In the genomic region with DNA sequence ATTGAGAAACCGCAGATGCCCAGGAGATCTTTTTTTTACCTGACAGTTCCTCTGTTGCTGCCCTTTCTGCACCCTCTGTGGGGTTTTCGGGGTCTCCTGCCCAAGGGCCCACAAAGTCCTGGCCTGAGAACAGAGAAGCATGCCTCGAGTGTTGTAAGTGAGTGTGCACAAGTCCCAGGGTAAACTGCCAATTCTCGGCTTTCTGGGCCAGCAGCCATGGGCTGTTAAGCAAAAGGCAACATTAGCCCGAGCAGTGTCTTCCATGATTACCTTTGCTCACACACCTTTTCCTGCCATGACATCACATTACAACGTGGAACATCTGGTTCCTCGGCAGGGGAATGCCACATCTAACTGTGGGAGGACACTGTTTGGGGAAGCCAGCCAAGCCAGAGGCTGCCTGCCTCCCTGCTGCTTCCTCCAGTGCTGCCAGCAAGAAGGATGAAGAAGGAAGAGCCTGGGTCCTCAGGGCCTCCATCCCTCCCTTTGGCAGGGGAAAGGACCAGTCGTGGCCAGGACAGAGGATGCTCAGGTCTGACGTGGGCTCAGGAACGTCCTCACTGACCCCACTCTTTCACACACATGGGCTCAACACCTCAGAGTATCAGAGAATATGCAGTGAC, we compare ENCODE assay signal across 1 cellular context.
TF ChIP-seq lines count a peak whose summit lies in the region.

No MANE protein-coding gene starts in this region.

TF ChIP-seq in H1, 55 proteins besides CTCF, POLR2A, EP300 and RAD21:
- TF ChIP-seq, protein P1, sequence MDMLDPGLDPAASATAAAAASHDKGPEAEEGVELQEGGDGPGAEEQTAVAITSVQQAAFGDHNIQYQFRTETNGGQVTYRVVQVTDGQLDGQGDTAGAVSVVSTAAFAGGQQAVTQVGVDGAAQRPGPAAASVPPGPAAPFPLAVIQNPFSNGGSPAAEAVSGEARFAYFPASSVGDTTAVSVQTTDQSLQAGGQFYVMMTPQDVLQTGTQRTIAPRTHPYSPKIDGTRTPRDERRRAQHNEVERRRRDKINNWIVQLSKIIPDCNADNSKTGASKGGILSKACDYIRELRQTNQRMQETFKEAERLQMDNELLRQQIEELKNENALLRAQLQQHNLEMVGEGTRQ (IDR thresholded peaks at IDR 0.05; ENCODE audit: low read length), result no peak
- TF ChIP-seq ASH2L (IDR thresholded peaks at IDR 0.05; ENCODE audit: low read length) (no peak), JUN (IDR thresholded peaks at IDR 0.05; ENCODE audit: low read depth, low read length) (no peak), RFX5 (IDR thresholded peaks at IDR 0.05; ENCODE audit: borderline replicate concordance, low read depth, low read length) (no peak), RXRA (IDR thresholded peaks at IDR 0.05; ENCODE audit: insufficient read depth, low read depth, low read length) (no peak), TAF1 (IDR thresholded peaks at IDR 0.05; ENCODE audit: low read depth, low read length) (no peak), SP1 (IDR thresholded peaks at IDR 0.05; ENCODE audit: low read depth, low read length) (no peak), SIRT6 (IDR thresholded peaks at IDR 0.05; ENCODE audit: low read length) (no peak), JUND (IDR thresholded peaks at IDR 0.05; ENCODE audit: low read length) (no peak), GABPA (IDR thresholded peaks at IDR 0.05; ENCODE audit: borderline replicate concordance, insufficient read depth, low read length) (no peak)
